In the genomic region with DNA sequence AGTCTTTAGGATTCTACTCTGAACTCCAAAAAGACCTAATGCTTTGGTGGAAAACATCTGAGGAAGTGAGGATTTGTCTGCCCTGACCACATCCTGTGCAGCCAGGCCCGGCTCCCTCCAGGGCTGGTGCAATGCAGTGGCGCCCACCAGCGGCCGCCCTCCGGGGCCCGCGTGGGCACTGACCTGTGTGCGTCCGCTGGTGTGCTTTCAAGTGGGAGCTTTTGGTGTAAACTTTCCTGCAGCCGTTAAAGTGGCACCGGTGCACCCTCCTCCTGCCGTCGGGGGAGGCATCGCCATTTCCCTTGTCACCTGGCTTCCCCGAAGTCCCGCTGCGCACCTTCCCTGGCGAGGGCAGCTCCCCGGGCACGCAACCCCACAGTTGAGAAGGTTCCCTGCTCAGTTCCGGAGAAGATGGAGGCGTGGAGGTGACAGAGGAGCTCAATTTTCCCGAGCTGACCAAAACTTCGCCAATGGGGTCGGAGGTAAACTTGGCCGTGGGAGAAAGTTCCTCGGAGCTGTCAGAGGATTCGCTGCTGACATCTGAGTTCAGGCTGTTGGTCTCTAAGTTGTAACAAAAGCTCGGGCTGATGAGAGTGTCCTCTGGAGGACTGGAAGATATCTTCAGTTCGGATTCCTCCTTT, we compare ENCODE assay signal across 1 cellular context.
A peak's percentile ranks its signal among the peaks of the same experiment; 100 is the strongest.
TF ChIP-seq lines count a peak whose summit lies in the region.

No MANE protein-coding gene starts in this region.

TF ChIP-seq in GM12878, 131 proteins besides CTCF, POLR2A, EP300 and RAD21 (continued from another document and continues in another):
- TF ChIP-seq RB1 (IDR thresholded peaks at IDR 0.05; ENCODE audit: borderline replicate concordance) (peak; percentile 75; the same call in 1 of the 2 replicates), RUNX3 (IDR thresholded peaks at IDR 0.05; ENCODE audit: low read length) (peak; percentile 48), POU2F2 (IDR thresholded peaks at IDR 0.05; ENCODE audit: borderline replicate concordance, low read depth, low read length) (peak; percentile 61; the same call in 1 of the 3 replicates), YBX1 (IDR thresholded peaks at IDR 0.05) (no peak), ZBED1 (IDR thresholded peaks at IDR 0.05; ENCODE audit: borderline replicate concordance) (no peak), JUNB (IDR thresholded peaks at IDR 0.05) (no peak), NR2F1 (conservative IDR thresholded peaks at IDR 0.05) (peak; percentile 40; the same call in 1 of the 2 replicates), SMAD1 (IDR thresholded peaks at IDR 0.05; ENCODE audit: low read depth, partially characterized antibody) (no peak), EZH2 (IDR thresholded peaks at IDR 0.05; ENCODE audit: borderline replicate concordance, control insufficient read depth, low read depth, low read length) (no peak), POLR2AphosphoS2 (IDR thresholded peaks at IDR 0.05; ENCODE audit: low read depth, low read length) (0 out of 2 replicates have a peak, but pooled peaks have one; percentile 10), NFYA (IDR thresholded peaks at IDR 0.05; ENCODE audit: borderline replicate concordance, low read depth, low read length) (no peak), ZNF207 (IDR thresholded peaks at IDR 0.05; ENCODE audit: borderline replicate concordance) (0 out of 2 replicates have a peak, but pooled peaks have one; percentile 65), SPI1 (IDR thresholded peaks at IDR 0.05; ENCODE audit: borderline replicate concordance, insufficient read depth, low read depth, low read length) (peak; percentile 83), FOS (IDR thresholded peaks at IDR 0.05; ENCODE audit: borderline replicate concordance, extremely low read depth, insufficient read length) (no peak), NR2C2 (IDR thresholded peaks at IDR 0.05; ENCODE audit: borderline replicate concordance, control insufficient read depth, insufficient read length, low read depth) (no peak), ASH2L (IDR thresholded peaks at IDR 0.05; ENCODE audit: borderline replicate concordance, low read depth) (no peak), FOXM1 (IDR thresholded peaks at IDR 0.05; ENCODE audit: low read depth, low read length) (0 out of 2 replicates have a peak, but pooled peaks have one; percentile 5), CEBPB (IDR thresholded peaks at IDR 0.05; ENCODE audit: borderline replicate concordance in 1 of 2, low read depth in 2 of 2, low read length in 2 of 2) (no peak), LARP7 (IDR thresholded peaks at IDR 0.05) (peak; percentile 84), CHD4 (IDR thresholded peaks at IDR 0.05) (no peak), ESRRA (IDR thresholded peaks at IDR 0.05; ENCODE audit: low read length) (0 out of 2 replicates have a peak, but pooled peaks have one; percentile 5), RELA (IDR thresholded peaks at IDR 0.05; ENCODE audit: borderline replicate concordance, partially characterized antibody) (no peak), IRF4 (IDR thresholded peaks at IDR 0.05; ENCODE audit: low read depth, low read length) (no peak; the same call in 1 of the 2 replicates), FOXK2 (IDR thresholded peaks at IDR 0.05) (no peak), TCF12 (IDR thresholded peaks at IDR 0.05; ENCODE audit: low read depth, low read length) (no peak), CBX3 (IDR thresholded peaks at IDR 0.05; ENCODE audit: borderline replicate concordance, low read depth) (no peak), PML (IDR thresholded peaks at IDR 0.05; ENCODE audit: low read length) (no peak), RCOR1 (conservative IDR thresholded peaks at IDR 0.05; ENCODE audit: low read depth, low read length) (no peak)
- TF ChIP-seq, protein P1, sequence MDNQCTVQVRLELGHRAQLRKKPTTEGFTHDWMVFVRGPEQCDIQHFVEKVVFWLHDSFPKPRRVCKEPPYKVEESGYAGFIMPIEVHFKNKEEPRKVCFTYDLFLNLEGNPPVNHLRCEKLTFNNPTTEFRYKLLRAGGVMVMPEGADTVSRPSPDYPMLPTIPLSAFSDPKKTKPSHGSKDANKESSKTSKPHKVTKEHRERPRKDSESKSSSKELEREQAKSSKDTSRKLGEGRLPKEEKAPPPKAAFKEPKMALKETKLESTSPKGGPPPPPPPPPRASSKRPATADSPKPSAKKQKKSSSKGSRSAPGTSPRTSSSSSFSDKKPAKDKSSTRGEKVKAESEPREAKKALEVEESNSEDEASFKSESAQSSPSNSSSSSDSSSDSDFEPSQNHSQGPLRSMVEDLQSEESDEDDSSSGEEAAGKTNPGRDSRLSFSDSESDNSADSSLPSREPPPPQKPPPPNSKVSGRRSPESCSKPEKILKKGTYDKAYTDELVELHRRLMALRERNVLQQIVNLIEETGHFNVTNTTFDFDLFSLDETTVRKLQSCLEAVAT (IDR thresholded peaks at IDR 0.05): peak; percentile 79
- TF ChIP-seq, protein P2, sequence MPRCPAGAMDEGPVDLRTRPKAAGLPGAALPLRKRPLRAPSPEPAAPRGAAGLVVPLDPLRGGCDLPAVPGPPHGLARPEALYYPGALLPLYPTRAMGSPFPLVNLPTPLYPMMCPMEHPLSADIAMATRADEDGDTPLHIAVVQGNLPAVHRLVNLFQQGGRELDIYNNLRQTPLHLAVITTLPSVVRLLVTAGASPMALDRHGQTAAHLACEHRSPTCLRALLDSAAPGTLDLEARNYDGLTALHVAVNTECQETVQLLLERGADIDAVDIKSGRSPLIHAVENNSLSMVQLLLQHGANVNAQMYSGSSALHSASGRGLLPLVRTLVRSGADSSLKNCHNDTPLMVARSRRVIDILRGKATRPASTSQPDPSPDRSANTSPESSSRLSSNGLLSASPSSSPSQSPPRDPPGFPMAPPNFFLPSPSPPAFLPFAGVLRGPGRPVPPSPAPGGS (IDR thresholded peaks at IDR 0.05; ENCODE audit: borderline replicate concordance, insufficient read depth, low read depth, low read length, poor library complexity, severe bottlenecking): no peak
- TF ChIP-seq, protein P3, sequence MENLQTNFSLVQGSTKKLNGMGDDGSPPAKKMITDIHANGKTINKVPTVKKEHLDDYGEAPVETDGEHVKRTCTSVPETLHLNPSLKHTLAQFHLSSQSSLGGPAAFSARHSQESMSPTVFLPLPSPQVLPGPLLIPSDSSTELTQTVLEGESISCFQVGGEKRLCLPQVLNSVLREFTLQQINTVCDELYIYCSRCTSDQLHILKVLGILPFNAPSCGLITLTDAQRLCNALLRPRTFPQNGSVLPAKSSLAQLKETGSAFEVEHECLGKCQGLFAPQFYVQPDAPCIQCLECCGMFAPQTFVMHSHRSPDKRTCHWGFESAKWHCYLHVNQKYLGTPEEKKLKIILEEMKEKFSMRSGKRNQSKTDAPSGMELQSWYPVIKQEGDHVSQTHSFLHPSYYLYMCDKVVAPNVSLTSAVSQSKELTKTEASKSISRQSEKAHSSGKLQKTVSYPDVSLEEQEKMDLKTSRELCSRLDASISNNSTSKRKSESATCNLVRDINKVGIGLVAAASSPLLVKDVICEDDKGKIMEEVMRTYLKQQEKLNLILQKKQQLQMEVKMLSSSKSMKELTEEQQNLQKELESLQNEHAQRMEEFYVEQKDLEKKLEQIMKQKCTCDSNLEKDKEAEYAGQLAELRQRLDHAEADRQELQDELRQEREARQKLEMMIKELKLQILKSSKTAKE (IDR thresholded peaks at IDR 0.05; ENCODE audit: low read depth, poor library complexity, severe bottlenecking): no peak
- TF ChIP-seq, protein P4, sequence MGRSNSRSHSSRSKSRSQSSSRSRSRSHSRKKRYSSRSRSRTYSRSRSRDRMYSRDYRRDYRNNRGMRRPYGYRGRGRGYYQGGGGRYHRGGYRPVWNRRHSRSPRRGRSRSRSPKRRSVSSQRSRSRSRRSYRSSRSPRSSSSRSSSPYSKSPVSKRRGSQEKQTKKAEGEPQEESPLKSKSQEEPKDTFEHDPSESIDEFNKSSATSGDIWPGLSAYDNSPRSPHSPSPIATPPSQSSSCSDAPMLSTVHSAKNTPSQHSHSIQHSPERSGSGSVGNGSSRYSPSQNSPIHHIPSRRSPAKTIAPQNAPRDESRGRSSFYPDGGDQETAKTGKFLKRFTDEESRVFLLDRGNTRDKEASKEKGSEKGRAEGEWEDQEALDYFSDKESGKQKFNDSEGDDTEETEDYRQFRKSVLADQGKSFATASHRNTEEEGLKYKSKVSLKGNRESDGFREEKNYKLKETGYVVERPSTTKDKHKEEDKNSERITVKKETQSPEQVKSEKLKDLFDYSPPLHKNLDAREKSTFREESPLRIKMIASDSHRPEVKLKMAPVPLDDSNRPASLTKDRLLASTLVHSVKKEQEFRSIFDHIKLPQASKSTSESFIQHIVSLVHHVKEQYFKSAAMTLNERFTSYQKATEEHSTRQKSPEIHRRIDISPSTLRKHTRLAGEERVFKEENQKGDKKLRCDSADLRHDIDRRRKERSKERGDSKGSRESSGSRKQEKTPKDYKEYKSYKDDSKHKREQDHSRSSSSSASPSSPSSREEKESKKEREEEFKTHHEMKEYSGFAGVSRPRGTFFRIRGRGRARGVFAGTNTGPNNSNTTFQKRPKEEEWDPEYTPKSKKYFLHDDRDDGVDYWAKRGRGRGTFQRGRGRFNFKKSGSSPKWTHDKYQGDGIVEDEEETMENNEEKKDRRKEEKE (IDR thresholded peaks at IDR 0.05): peak; percentile 38; the same call in 1 of the 2 replicates
- TF ChIP-seq, protein P5, sequence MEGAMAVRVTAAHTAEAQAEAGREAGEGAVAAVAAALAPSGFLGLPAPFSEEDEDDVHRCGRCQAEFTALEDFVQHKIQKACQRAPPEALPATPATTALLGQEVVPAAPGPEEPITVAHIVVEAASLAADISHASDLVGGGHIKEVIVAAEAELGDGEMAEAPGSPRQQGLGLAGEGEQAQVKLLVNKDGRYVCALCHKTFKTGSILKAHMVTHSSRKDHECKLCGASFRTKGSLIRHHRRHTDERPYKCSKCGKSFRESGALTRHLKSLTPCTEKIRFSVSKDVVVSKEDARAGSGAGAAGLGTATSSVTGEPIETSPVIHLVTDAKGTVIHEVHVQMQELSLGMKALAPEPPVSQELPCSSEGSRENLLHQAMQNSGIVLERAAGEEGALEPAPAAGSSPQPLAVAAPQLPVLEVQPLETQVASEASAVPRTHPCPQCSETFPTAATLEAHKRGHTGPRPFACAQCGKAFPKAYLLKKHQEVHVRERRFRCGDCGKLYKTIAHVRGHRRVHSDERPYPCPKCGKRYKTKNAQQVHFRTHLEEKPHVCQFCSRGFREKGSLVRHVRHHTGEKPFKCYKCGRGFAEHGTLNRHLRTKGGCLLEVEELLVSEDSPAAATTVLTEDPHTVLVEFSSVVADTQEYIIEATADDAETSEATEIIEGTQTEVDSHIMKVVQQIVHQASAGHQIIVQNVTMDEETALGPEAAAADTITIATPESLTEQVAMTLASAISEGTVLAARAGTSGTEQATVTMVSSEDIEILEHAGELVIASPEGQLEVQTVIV (IDR thresholded peaks at IDR 0.05; ENCODE audit: borderline replicate concordance, partially characterized antibody): no peak
- TF ChIP-seq, protein P6, sequence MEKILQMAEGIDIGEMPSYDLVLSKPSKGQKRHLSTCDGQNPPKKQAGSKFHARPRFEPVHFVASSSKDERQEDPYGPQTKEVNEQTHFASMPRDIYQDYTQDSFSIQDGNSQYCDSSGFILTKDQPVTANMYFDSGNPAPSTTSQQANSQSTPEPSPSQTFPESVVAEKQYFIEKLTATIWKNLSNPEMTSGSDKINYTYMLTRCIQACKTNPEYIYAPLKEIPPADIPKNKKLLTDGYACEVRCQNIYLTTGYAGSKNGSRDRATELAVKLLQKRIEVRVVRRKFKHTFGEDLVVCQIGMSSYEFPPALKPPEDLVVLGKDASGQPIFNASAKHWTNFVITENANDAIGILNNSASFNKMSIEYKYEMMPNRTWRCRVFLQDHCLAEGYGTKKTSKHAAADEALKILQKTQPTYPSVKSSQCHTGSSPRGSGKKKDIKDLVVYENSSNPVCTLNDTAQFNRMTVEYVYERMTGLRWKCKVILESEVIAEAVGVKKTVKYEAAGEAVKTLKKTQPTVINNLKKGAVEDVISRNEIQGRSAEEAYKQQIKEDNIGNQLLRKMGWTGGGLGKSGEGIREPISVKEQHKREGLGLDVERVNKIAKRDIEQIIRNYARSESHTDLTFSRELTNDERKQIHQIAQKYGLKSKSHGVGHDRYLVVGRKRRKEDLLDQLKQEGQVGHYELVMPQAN (conservative IDR thresholded peaks at IDR 0.05): peak; percentile 53; the same call in 1 of the 2 replicates
- TF ChIP-seq, protein P7, sequence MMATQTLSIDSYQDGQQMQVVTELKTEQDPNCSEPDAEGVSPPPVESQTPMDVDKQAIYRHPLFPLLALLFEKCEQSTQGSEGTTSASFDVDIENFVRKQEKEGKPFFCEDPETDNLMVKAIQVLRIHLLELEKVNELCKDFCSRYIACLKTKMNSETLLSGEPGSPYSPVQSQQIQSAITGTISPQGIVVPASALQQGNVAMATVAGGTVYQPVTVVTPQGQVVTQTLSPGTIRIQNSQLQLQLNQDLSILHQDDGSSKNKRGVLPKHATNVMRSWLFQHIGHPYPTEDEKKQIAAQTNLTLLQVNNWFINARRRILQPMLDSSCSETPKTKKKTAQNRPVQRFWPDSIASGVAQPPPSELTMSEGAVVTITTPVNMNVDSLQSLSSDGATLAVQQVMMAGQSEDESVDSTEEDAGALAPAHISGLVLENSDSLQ (IDR thresholded peaks at IDR 0.05): no peak; the same call in 1 of the 2 replicates
- TF ChIP-seq, protein P8, sequence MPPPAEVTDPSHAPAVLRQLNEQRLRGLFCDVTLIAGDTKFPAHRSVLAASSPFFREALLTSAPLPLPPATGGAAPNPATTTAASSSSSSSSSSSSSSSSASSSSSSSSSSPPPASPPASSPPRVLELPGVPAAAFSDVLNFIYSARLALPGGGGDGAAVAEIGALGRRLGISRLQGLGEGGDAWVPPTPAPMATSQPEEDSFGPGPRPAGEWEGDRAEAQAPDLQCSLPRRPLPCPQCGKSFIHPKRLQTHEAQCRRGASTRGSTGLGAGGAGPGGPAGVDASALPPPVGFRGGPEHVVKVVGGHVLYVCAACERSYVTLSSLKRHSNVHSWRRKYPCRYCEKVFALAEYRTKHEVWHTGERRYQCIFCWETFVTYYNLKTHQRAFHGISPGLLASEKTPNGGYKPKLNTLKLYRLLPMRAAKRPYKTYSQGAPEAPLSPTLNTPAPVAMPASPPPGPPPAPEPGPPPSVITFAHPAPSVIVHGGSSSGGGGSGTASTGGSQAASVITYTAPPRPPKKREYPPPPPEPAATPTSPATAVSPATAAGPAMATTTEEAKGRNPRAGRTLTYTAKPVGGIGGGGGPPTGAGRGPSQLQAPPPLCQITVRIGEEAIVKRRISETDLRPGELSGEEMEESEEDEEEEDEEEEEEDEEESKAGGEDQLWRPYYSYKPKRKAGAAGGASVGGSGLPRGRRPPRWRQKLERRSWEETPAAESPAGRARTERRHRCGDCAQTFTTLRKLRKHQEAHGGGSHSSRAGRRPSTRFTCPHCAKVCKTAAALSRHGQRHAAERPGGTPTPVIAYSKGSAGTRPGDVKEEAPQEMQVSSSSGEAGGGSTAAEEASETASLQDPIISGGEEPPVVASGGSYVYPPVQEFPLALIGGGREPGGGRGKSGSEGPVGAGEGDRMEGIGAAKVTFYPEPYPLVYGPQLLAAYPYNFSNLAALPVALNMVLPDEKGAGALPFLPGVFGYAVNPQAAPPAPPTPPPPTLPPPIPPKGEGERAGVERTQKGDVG (CRISPR knock-in tag; IDR thresholded peaks at IDR 0.05): no peak
